Comparison of ENCODE assay signal across 23 cellular contexts in the genomic region with DNA sequence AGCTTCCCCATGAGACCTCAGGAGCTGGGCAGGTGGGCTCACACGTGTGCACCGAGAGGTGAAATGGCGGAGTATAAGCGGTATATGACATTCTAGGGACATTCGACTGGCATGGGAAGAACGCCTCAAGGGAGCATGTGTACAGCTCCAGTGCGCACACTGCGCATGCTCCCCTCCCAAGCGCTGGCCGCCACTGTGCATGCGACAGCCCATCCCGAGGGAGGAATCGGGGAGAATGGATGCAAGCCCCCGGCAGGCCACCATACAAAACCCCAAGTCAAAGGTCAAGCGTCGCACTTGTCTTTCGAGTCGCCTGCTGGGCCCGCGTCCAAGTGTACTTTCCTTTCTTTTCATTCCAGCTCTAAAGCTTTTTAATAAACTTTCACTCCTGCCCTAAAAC.
DNase-seq lines count a peak whose midpoint lies in the region; ATAC-seq, FAIRE-seq and TF ChIP-seq lines count a peak whose summit lies in the region.
"Had no signal": no experiment of that assay in that cellular context is flagged by ENCODE, and none has a peak within 500 bp of the region (broad histone marks: within the 10 kb centered on the region; RNA-seq: fewer than 3 reads in every experiment).

No MANE protein-coding gene starts in this region.

- peaks cover 0 to 3% (median 0%) of the 10 kb centered on the region in 3 experiments for H3K27me3 ChIP-seq in neuronal stem cell (ENCODE audit: control insufficient read depth in 3 of 3, insufficient read depth in 3 of 3, low read depth in 1 of 3, low read length in 3 of 3)
- H3K27me3 ChIP-seq: BE2C had no signal

- no peaks in the 10 kb centered on the region for H3K4me1 Mint-ChIP-seq in Calu3 (ENCODE audit: low read depth, unreplicated experiment)
- peaks cover 7% of the 10 kb centered on the region for H3K4me1 Mint-ChIP-seq in chondrocyte (ENCODE audit: low read depth)
- peaks cover 2 to 15% of the 10 kb centered on the region in 2 donors for H3K4me1 Mint-ChIP-seq in stimulated activated naive B cell treated with anti-CD40 and anti-IgM and Interleukin-4, amounts not matched to agents 10 μg/mL and 1 μg/mL and 100 μg/mL, for 72 hours
- H3K4me1 Mint-ChIP-seq in mesothelial cell of epicardium, result peaks cover 14% of the 10 kb centered on the region

- peaks cover 0 to 5% of the 10 kb centered on the region in 2 donors for H3K4me1 ChIP-seq in kidney (ENCODE audit: control insufficient read depth in 1 of 2, insufficient read depth in 1 of 2, low read depth in 1 of 2, low read length in 2 of 2)
- peaks cover 13 to 23% of the 10 kb centered on the region in 2 donors for H3K4me1 ChIP-seq in neuronal stem cell (ENCODE audit: control insufficient read depth in 2 of 2, insufficient read depth in 1 of 2, low read depth in 1 of 2, low read length in 2 of 2)
- H3K4me1 ChIP-seq: A549 had no signal

- no peak overlapping the region for H2BK120ac ChIP-seq in neuronal stem cell (ENCODE audit: low read depth, low read length)

- TF ChIP-seq CTCF in Calu3 (IDR thresholded peaks at IDR 0.05; ENCODE audit: unreplicated experiment) (no peak), chondrocyte (IDR thresholded peaks at IDR 0.05) (no peak), kidney (IDR thresholded peaks at IDR 0.05; ENCODE audit: borderline replicate concordance, extremely low read depth, insufficient read depth) (no peak), mesothelial cell of epicardium (IDR thresholded peaks at IDR 0.05; ENCODE audit: unreplicated experiment) (no peak)

- no peak overlapping the region for H3K18ac ChIP-seq in neuronal stem cell (ENCODE audit: low read length)

- no peak overlapping the region for H2BK12ac ChIP-seq in neuronal stem cell (ENCODE audit: low read length)

- H4K91ac ChIP-seq in neuronal stem cell (ENCODE audit: low read depth, low read length, poor library complexity), result no peak overlapping the region

- WGBS in neuronal stem cell (ENCODE audit: extremely low coverage in 2 of 2, insufficient read length in 2 of 2, insufficient replicate concordance in 1 of 2), 2 donors, result no CpG with 5 or more reads among the region's 20 CpGs

- peaks cover 26% of the 10 kb centered on the region for H3K27me3 Mint-ChIP-seq in Calu3 (ENCODE audit: unreplicated experiment)
- peaks cover 17% of the 10 kb centered on the region for H3K27me3 Mint-ChIP-seq in chondrocyte (ENCODE audit: low read depth)
- peaks cover 36 to 45% of the 10 kb centered on the region in 2 donors for H3K27me3 Mint-ChIP-seq in stimulated activated naive B cell treated with anti-CD40 and anti-IgM and Interleukin-4, amounts not matched to agents 10 μg/mL and 1 μg/mL and 100 μg/mL, for 72 hours
- H3K27me3 Mint-ChIP-seq in mesothelial cell of epicardium (ENCODE audit: low read depth), result peaks cover 16% of the 10 kb centered on the region

- no peak for ATAC-seq in GM21619 (IDR thresholded peaks at IDR 0.05; ENCODE audit: unreplicated experiment)
- no peak for ATAC-seq in stimulated activated naive B cell treated with anti-CD40 and anti-IgM and Interleukin-4, amounts not matched to agents 10 μg/mL and 1 μg/mL and 100 μg/mL, for 72 hours (replicated peaks)

- H3K9me3 Mint-ChIP-seq in Calu3 (ENCODE audit: low read depth, unreplicated experiment) (peaks cover 2% of the 10 kb centered on the region), chondrocyte (ENCODE audit: low read depth) (peaks cover 4% of the 10 kb centered on the region), mesothelial cell of epicardium (peaks cover 4% of the 10 kb centered on the region)
- peaks cover 0 to 1% of the 10 kb centered on the region in 2 donors for H3K9me3 Mint-ChIP-seq in stimulated activated naive B cell treated with anti-CD40 and anti-IgM and Interleukin-4, amounts not matched to agents 10 μg/mL and 1 μg/mL and 100 μg/mL, for 72 hours
- H3K9me3 Mint-ChIP-seq: CD4-positive, alpha-beta T cell; CD8-positive, alpha-beta memory T cell had no signal

- peak overlapping the region; percentile 2 for H3K27ac Mint-ChIP-seq in Calu3 (ENCODE audit: unreplicated experiment)
- H3K27ac Mint-ChIP-seq in chondrocyte (ENCODE audit: unreplicated experiment), result no peak overlapping the region
- no peak overlapping the region for H3K27ac Mint-ChIP-seq in stimulated activated naive B cell treated with anti-CD40 and anti-IgM and Interleukin-4, amounts not matched to agents 10 μg/mL and 1 μg/mL and 100 μg/mL, for 72 hours
- no peak overlapping the region for H3K27ac Mint-ChIP-seq in mesothelial cell of epicardium
- H3K27ac Mint-ChIP-seq: CD14-positive monocyte; CD4-positive, alpha-beta T cell had no signal

- H3K4me3 ChIP-seq in kidney (ENCODE audit: low read length in 2 of 2) (no peak overlapping the region), neuronal stem cell (ENCODE audit: low read length in 2 of 2) (no peak overlapping the region)
- H3K4me3 ChIP-seq: A549; BLaER1 treated with 17β-estradiol and CSF1 and Interleukin-3, amounts not matched to agents 10 nM and 100 nM; GM12878 had no signal

- H4K8ac ChIP-seq in neuronal stem cell (ENCODE audit: low read depth, low read length), result no peak overlapping the region

- no peak overlapping the region for H3K4ac ChIP-seq in neuronal stem cell (ENCODE audit: low read length)

- CTCF ChIA-PET in Calu3 (lab: Charles Lee), result no interaction called here

- H3K14ac ChIP-seq in neuronal stem cell (ENCODE audit: low read length), result peak overlapping the region; percentile 74

- no peak overlapping the region for H3K23ac ChIP-seq in neuronal stem cell (ENCODE audit: low read depth, low read length, poor library complexity)

- H3K9ac ChIP-seq in kidney (ENCODE audit: low read length in 2 of 2) (no peak overlapping the region), neuronal stem cell (ENCODE audit: low read depth, low read length, poor library complexity) (no peak overlapping the region)
- H3K9ac ChIP-seq: BLaER1 treated with 17β-estradiol and CSF1 and Interleukin-3, amounts not matched to agents 10 nM and 100 nM had no signal

- intact Hi-C loops in Calu3 (cut with micrococcal nuclease; ENCODE audit: unreplicated experiment), result no loop called here
- intact Hi-C loops in kidney (cut with DNase I), result no loop called here

- FAIRE-seq in kidney (lab: Jason Lieb, UNC), result no peak
- FAIRE-seq: A549, GM12878 had no signal

- BruUV-seq in Calu3 (replicated peaks; lab: Mats Ljungman, UMichigan), result no TSS peak

- H3K36me3 ChIP-seq in kidney (ENCODE audit: control insufficient read depth in 1 of 2, insufficient read depth in 2 of 2, low read length in 2 of 2), result no peaks in the 10 kb centered on the region
- no peaks in the 10 kb centered on the region for H3K36me3 ChIP-seq in neuronal stem cell (replicated peaks in 1 of 2; ENCODE audit: control insufficient read depth in 2 of 2, insufficient read depth in 2 of 2, low read length in 2 of 2)
- H3K36me3 ChIP-seq: BE2C; BLaER1 treated with 17β-estradiol and CSF1 and Interleukin-3, amounts not matched to agents 10 nM and 100 nM had no signal

- H2AK5ac ChIP-seq in neuronal stem cell (ENCODE audit: low read depth, low read length), result no peak overlapping the region

- no peak overlapping the region for H2AFZ ChIP-seq in neuronal stem cell (ENCODE audit: low read length)

- no peak for DNase-seq in Calu3
- DNase-seq in chondrocyte (ENCODE audit: low spot score), result peak; percentile 66
- DNase-seq in kidney, result peak; percentile 31
- DNase-seq in neuronal stem cell (ENCODE audit: low spot score), result no peak
- no peak for DNase-seq in stimulated activated naive B cell treated with anti-CD40 and anti-IgM and Interleukin-4, amounts not matched to agents 10 μg/mL and 1 μg/mL and 100 μg/mL, for 72 hours
- DNase-seq in mesothelial cell of epicardium (ENCODE audit: low spot score in 2 of 2, unreplicated experiment in 2 of 2), result no peak
- DNase-seq: 8988T; ACHN; AML-193; BE2C; CD4-positive, alpha-beta T cell; CD8-positive, alpha-beta memory T cell; DMS79; EL; GDM1; GOT3; H7; HCEC 1CT had no signal

- H3K36me3 Mint-ChIP-seq in Calu3 (ENCODE audit: insufficient read depth, unreplicated experiment) (no peaks in the 10 kb centered on the region), chondrocyte (ENCODE audit: low read depth) (peaks cover 3% of the 10 kb centered on the region), mesothelial cell of epicardium (peaks cover 2% of the 10 kb centered on the region)
- H3K36me3 Mint-ChIP-seq in stimulated activated naive B cell treated with anti-CD40 and anti-IgM and Interleukin-4, amounts not matched to agents 10 μg/mL and 1 μg/mL and 100 μg/mL, for 72 hours, result no peaks in the 10 kb centered on the region
- H3K36me3 Mint-ChIP-seq: CD14-positive monocyte had no signal

- H2BK15ac ChIP-seq in neuronal stem cell (ENCODE audit: low read length), result no peak overlapping the region

- no peak overlapping the region for H3K4me2 ChIP-seq in neuronal stem cell (ENCODE audit: insufficient read depth, low read length, poor library complexity, severe bottlenecking)
- H3K4me2 ChIP-seq: A549; BLaER1 treated with 17β-estradiol and CSF1 and Interleukin-3, amounts not matched to agents 10 nM and 100 nM had no signal

- peaks cover 2% of the 10 kb centered on the region for H3K79me1 ChIP-seq in neuronal stem cell (ENCODE audit: low read depth, low read length)

- H3K4me3 Mint-ChIP-seq in Calu3 (ENCODE audit: low read depth, unreplicated experiment), result no peak overlapping the region
- no peak overlapping the region for H3K4me3 Mint-ChIP-seq in chondrocyte (ENCODE audit: unreplicated experiment)
- no peak overlapping the region for H3K4me3 Mint-ChIP-seq in stimulated activated naive B cell treated with anti-CD40 and anti-IgM and Interleukin-4, amounts not matched to agents 10 μg/mL and 1 μg/mL and 100 μg/mL, for 72 hours
- no peak overlapping the region for H3K4me3 Mint-ChIP-seq in mesothelial cell of epicardium
- H3K4me3 Mint-ChIP-seq: CD4-positive, alpha-beta T cell; CD8-positive, alpha-beta memory T cell had no signal

- no peaks in the 10 kb centered on the region for H3K9me3 ChIP-seq in kidney (ENCODE audit: control insufficient read depth in 1 of 2, low read length in 2 of 2)
- H3K9me3 ChIP-seq in neuronal stem cell (replicated peaks in 1 of 2; ENCODE audit: control insufficient read depth in 2 of 2, insufficient read depth in 1 of 2, low read depth in 1 of 2, low read length in 2 of 2), result peaks cover 3 to 5% of the 10 kb centered on the region in 2 donors
- H3K9me3 ChIP-seq: A549; BE2C; BLaER1 treated with 17β-estradiol and CSF1 and Interleukin-3, amounts not matched to agents 10 nM and 100 nM had no signal

- no peak overlapping the region for H2BK5ac ChIP-seq in neuronal stem cell (ENCODE audit: low read length)

- H3K27ac ChIP-seq in kidney (ENCODE audit: low read depth in 2 of 2, low read length in 2 of 2) (no peak overlapping the region), neuronal stem cell (replicated peaks; ENCODE audit: low read length) (no peak overlapping the region)
- H3K27ac ChIP-seq: A549; BLaER1 treated with 17β-estradiol and CSF1 and Interleukin-3, amounts not matched to agents 10 nM and 100 nM had no signal

Comparison
In these comparisons a context has a peak if more than half of its experiments do, and no peak if none do; other contexts are left out.
1. DNase-seq: peak in chondrocyte (single experiment) and kidney (single experiment); none in Calu3 (single experiment), neuronal stem cell (single experiment), stimulated activated naive B cell treated with anti-CD40 and anti-IgM and Interleukin-4, amounts not matched to agents 10 μg/mL and 1 μg/mL and 100 μg/mL, for 72 hours (single experiment) and mesothelial cell of epicardium (0 of 2).